8 cellular contexts compared by ENCODE assay signal in genomic region chr2:109614715-109615636, GRCh38. TPM values are rescaled to one million over a fixed set of nuclear protein-coding genes. Genes with fewer than 3 reads are reported as not detected.
DNase-seq lines count a peak whose midpoint lies in the region; ATAC-seq lines count a peak whose summit lies in the region.

No MANE protein-coding gene starts in this region.

- H3K9me3 ChIP-seq in stomach smooth muscle (ENCODE audit: control insufficient read depth in 2 of 2, low read length in 2 of 2), result no peaks in the 10 kb centered on the region

- peaks cover 49% of the 10 kb centered on the region for H3K27me3 Mint-ChIP-seq in activated CD4-positive, alpha-beta T cell treated with anti-CD3 and anti-CD28 coated beads for 36 hours
- peaks cover 76% of the 10 kb centered on the region for H3K27me3 Mint-ChIP-seq in activated naive CD8-positive, alpha-beta T cell treated with anti-CD3 and anti-CD28 coated beads, Interleukin-2, amount 10 ng/mL, durations not matched to agents 7 days and 5 days

- POLR2A ChIA-PET in activated CD4-positive, alpha-beta T cell treated with anti-CD3 and anti-CD28 coated beads for 36 hours (lab: Charles Lee), result interaction anchor here (0.6 kb wide), 1 partner anchor 33 kb away, joined by 3 read pairs; no protein-coding TSS in a partner anchor
- POLR2A ChIA-PET in activated naive CD8-positive, alpha-beta T cell treated with anti-CD3 and anti-CD28 coated beads, Interleukin-2, amount 10 ng/mL, durations not matched to agents 7 days and 5 days (lab: Charles Lee), result interaction anchor here (1.2 kb wide), 1 partner anchor 11 kb away, joined by 4 read pairs; no protein-coding TSS in a partner anchor

- peak overlapping the region; percentile 93 for H3K27ac ChIP-seq in stomach smooth muscle (ENCODE audit: low read length)

- peak; percentile 17 for DNase-seq in activated CD4-positive, alpha-beta T cell treated with anti-CD3 and anti-CD28 coated beads for 36 hours
- no peak for DNase-seq in activated CD4-positive, alpha-beta T cell treated with anti-CD3 and anti-CD28 coated beads, Interleukin-2, amount 50 U/mL, for 48 hours
- peak; percentile 39 for DNase-seq in activated naive CD8-positive, alpha-beta T cell treated with anti-CD3 and anti-CD28 coated beads, Interleukin-2, amount 10 ng/mL, durations not matched to agents 7 days and 5 days
- DNase-seq in iPS-NIHi7 (ENCODE audit: extremely low spot score) (peak; percentile 26), NCI-H187 (lab: John Stamatoyannopoulos, UW) (no peak), GM19238 (ENCODE audit: insufficient read length, low spot score) (no peak)

- H3K9ac ChIP-seq in stomach smooth muscle (ENCODE audit: low read length in 2 of 2), result peak overlapping the region; percentile 58 to 69

- no peaks in the 10 kb centered on the region for H3K27me3 ChIP-seq in stomach smooth muscle (ENCODE audit: control insufficient read depth in 1 of 2, insufficient read depth in 2 of 2, low read length in 2 of 2)

- H3K27ac Mint-ChIP-seq in activated CD4-positive, alpha-beta T cell treated with anti-CD3 and anti-CD28 coated beads for 36 hours, result no peak overlapping the region
- no peak overlapping the region for H3K27ac Mint-ChIP-seq in activated naive CD8-positive, alpha-beta T cell treated with anti-CD3 and anti-CD28 coated beads, Interleukin-2, amount 10 ng/mL, durations not matched to agents 7 days and 5 days

- H3K9me3 Mint-ChIP-seq in activated CD4-positive, alpha-beta T cell treated with anti-CD3 and anti-CD28 coated beads for 36 hours (ENCODE audit: low read depth), result no peaks in the 10 kb centered on the region
- H3K9me3 Mint-ChIP-seq in activated naive CD8-positive, alpha-beta T cell treated with anti-CD3 and anti-CD28 coated beads, Interleukin-2, amount 10 ng/mL, durations not matched to agents 7 days and 5 days, result no peaks in the 10 kb centered on the region

- peaks cover 24% of the 10 kb centered on the region for H3K4me1 ChIP-seq in stomach smooth muscle (ENCODE audit: control insufficient read depth, insufficient read depth, low read length)

- peaks cover 1% of the 10 kb centered on the region for H3K36me3 Mint-ChIP-seq in activated CD4-positive, alpha-beta T cell treated with anti-CD3 and anti-CD28 coated beads for 36 hours (ENCODE audit: low read depth)
- peaks cover 2% of the 10 kb centered on the region for H3K36me3 Mint-ChIP-seq in activated naive CD8-positive, alpha-beta T cell treated with anti-CD3 and anti-CD28 coated beads, Interleukin-2, amount 10 ng/mL, durations not matched to agents 7 days and 5 days

- CTCF ChIA-PET in activated CD4-positive, alpha-beta T cell treated with anti-CD3 and anti-CD28 coated beads for 36 hours (lab: Charles Lee), result interaction anchor here (0.6 to 0.9 kb wide), 2 partner anchors 68 to 89 kb away, joined by 3 to 4 read pairs; no protein-coding TSS in a partner anchor

- intact Hi-C loops in activated CD4-positive, alpha-beta T cell treated with anti-CD3 and anti-CD28 coated beads for 36 hours (cut with DNase I, micrococcal nuclease), result loop anchor here (1.0 to 5.0 kb wide), 7 partner anchors 68 to 1168 kb away; partner anchors contain the start of genes GCC2 (in 1 of the 2), NPHP1 (in 1 of the 2) and SH3RF3 (in 1 of the 2)

- ATAC-seq in activated CD4-positive, alpha-beta T cell treated with anti-CD3 and anti-CD28 coated beads for 36 hours, result no peak
- ATAC-seq in activated naive CD8-positive, alpha-beta T cell treated with anti-CD3 and anti-CD28 coated beads, Interleukin-2, amount 10 ng/mL, durations not matched to agents 7 days and 5 days (ENCODE audit: low read depth), result no peak
- ATAC-seq in HG03520 (IDR thresholded peaks at IDR 0.05; ENCODE audit: unreplicated experiment), result no peak

- H3K4me1 Mint-ChIP-seq in activated CD4-positive, alpha-beta T cell treated with anti-CD3 and anti-CD28 coated beads for 36 hours, result peaks cover 9% of the 10 kb centered on the region
- H3K4me1 Mint-ChIP-seq in activated naive CD8-positive, alpha-beta T cell treated with anti-CD3 and anti-CD28 coated beads, Interleukin-2, amount 10 ng/mL, durations not matched to agents 7 days and 5 days, result peaks cover 4% of the 10 kb centered on the region

- H3K4me3 ChIP-seq in stomach smooth muscle (ENCODE audit: low read length in 2 of 2), result peak overlapping the region; percentile 70 to 87

- H3K4me3 Mint-ChIP-seq in activated CD4-positive, alpha-beta T cell treated with anti-CD3 and anti-CD28 coated beads for 36 hours, result no peak overlapping the region
- H3K4me3 Mint-ChIP-seq in activated naive CD8-positive, alpha-beta T cell treated with anti-CD3 and anti-CD28 coated beads, Interleukin-2, amount 10 ng/mL, durations not matched to agents 7 days and 5 days, result no peak overlapping the region

- no peaks in the 10 kb centered on the region for H3K36me3 ChIP-seq in stomach smooth muscle (ENCODE audit: control insufficient read depth in 2 of 2, insufficient read depth in 2 of 2, low read length in 2 of 2)

RNA-seq across cellular contexts. Expression of gene SOWAHC, which starts 0.8 kb away (rescaled TPM):
- under 1 TPM; 0.63 to 0.98 TPM for total RNA-seq in activated CD4-positive, alpha-beta T cell treated with anti-CD3 and anti-CD28 coated beads for 36 hours
- total RNA-seq in activated naive CD8-positive, alpha-beta T cell treated with anti-CD3 and anti-CD28 coated beads, Interleukin-2, amount 10 ng/mL, durations not matched to agents 7 days and 5 days, result under 1 TPM; 0.11 to 0.17 TPM

RNA-seq across cellular contexts. Expression of gene SEPTIN10, which starts 1.2 kb away (rescaled TPM):
- total RNA-seq in activated CD4-positive, alpha-beta T cell treated with anti-CD3 and anti-CD28 coated beads for 36 hours, result 1 to 10 TPM; 5.8 to 6.3 TPM
- under 1 TPM; 0.31 to 0.61 TPM for total RNA-seq in activated naive CD8-positive, alpha-beta T cell treated with anti-CD3 and anti-CD28 coated beads, Interleukin-2, amount 10 ng/mL, durations not matched to agents 7 days and 5 days

Comparison
In these comparisons a context has a peak if more than half of its experiments do, and no peak if none do; other contexts are left out.
1. DNase-seq: peak in activated CD4-positive, alpha-beta T cell treated with anti-CD3 and anti-CD28 coated beads for 36 hours (single experiment), activated naive CD8-positive, alpha-beta T cell treated with anti-CD3 and anti-CD28 coated beads, Interleukin-2, amount 10 ng/mL, durations not matched to agents 7 days and 5 days (single experiment) and iPS-NIHi7 (single experiment); none in activated CD4-positive, alpha-beta T cell treated with anti-CD3 and anti-CD28 coated beads, Interleukin-2, amount 50 U/mL, for 48 hours (0 of 2), NCI-H187 (0 of 2) and GM19238 (single experiment).
2. RNA of gene SEPTIN10, which starts 1.2 kb away (total RNA-seq): 5.8 to 6.3 TPM in activated CD4-positive, alpha-beta T cell treated with anti-CD3 and anti-CD28 coated beads for 36 hours; 0.31 to 0.61 TPM in activated naive CD8-positive, alpha-beta T cell treated with anti-CD3 and anti-CD28 coated beads, Interleukin-2, amount 10 ng/mL, durations not matched to agents 7 days and 5 days; every median in the first group is over 4 times any median in the second.